Comparison of ENCODE assay signal across 28 cellular contexts in the genomic region with DNA sequence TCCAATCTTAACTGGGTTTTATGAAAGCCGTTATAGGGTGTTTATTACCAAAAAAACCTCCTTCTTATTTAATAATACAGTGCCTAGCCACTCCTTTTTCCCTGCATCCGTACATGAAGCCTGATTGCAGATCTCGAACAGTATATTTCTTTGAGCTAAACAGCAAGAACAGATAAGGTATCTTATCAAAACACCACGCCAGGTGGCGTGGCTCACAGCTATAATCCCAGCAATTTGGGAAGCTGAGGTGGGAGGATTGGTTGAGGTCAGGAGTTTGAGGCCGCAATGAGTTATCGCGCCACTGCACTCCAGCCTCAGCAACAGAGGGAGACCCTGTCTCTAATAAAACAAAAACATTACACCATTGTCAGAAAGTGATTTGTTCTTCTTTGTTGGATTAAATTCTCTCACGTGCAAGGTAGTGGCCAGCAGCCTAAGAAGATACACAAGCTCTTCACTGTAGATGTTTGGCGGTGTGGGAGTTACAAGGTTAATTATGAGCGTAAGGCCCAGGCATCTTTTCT.
"Had no signal": no experiment of that assay in that cellular context is flagged by ENCODE, and none has a peak within 500 bp of the region (broad histone marks: within the 10 kb centered on the region; RNA-seq: fewer than 3 reads in every experiment).

No MANE protein-coding gene starts in this region.

- H3K4me3 ChIP-seq: ascending aorta, heart right ventricle, left lung, skin epidermis, upper lobe of left lung, vagina had no signal

- DNase-seq: activated CD4-positive, alpha-beta memory T cell treated with anti-CD3 and anti-CD28 coated beads, Interleukin-2, amount 10 ng/mL, durations not matched to agents 7 days and 5 days; activated CD4-positive, alpha-beta T cell treated with anti-CD3 and anti-CD28 coated beads, Interleukin-2, amount 10 ng/mL, durations not matched to agents 7 days and 5 days; activated CD4-positive, CD25-positive, alpha-beta regulatory T cell treated with anti-CD3 and anti-CD28 coated beads, Interleukin-2, amount 50 U/mL, for 72 hours; activated CD8-positive, alpha-beta memory T cell treated with anti-CD3 and anti-CD28 coated beads, Interleukin-2, amount 50 U/mL, for 48 hours; activated gamma-delta T cell; activated naive CD4-positive, alpha-beta T cell treated with anti-CD3 and anti-CD28 coated beads, Interleukin-2, amount 10 ng/mL, durations not matched to agents 7 days and 5 days; activated naive CD8-positive, alpha-beta T cell treated with anti-CD3 and anti-CD28 coated beads, Interleukin-2, amount 10 ng/mL, durations not matched to agents 7 days and 5 days; activated T-cell treated with anti-CD3 and anti-CD28 coated beads, Interleukin-2, amount 50 U/mL, for 24 hours; cortex of kidney; effector memory CD8-positive, alpha-beta T cell; foreskin fibroblast; heart right ventricle; left lung; naive thymus-derived CD4-positive, alpha-beta T cell; posterior cingulate gyrus; stimulated activated CD4-positive, alpha-beta T cell treated with anti-CD3 and anti-CD28 coated beads, Interleukin-4, amount 100 ng/mL, for 24 hours; substantia nigra; T-helper 9 cell; upper lobe of left lung; WERI-Rb-1 had no signal

- H3K4me3 Mint-ChIP-seq: activated CD4-positive, alpha-beta memory T cell treated with anti-CD3 and anti-CD28 coated beads, Interleukin-2, amount 10 ng/mL, durations not matched to agents 7 days and 5 days; activated CD4-positive, alpha-beta T cell treated with anti-CD3 and anti-CD28 coated beads, Interleukin-2, amount 10 ng/mL, durations not matched to agents 7 days and 5 days; activated naive CD4-positive, alpha-beta T cell treated with anti-CD3 and anti-CD28 coated beads, Interleukin-2, amount 10 ng/mL, durations not matched to agents 7 days and 5 days; activated naive CD8-positive, alpha-beta T cell treated with anti-CD3 and anti-CD28 coated beads, Interleukin-2, amount 10 ng/mL, durations not matched to agents 7 days and 5 days; activated T-cell treated with anti-CD3 and anti-CD28 coated beads, Interleukin-2, amount 50 U/mL, for 24 hours; brain; effector memory CD8-positive, alpha-beta T cell; stimulated activated effector memory CD8-positive, alpha-beta T cell treated with anti-CD3 and anti-CD28 coated beads, Interleukin-12 subunit alpha, Interleukin-12 subunit beta, amount 100 ng/mL, for 72 hours; stimulated activated naive CD8-positive, alpha-beta T cell treated with anti-CD3 and anti-CD28 coated beads, Interleukin-15, Interleukin-2, amounts not matched to agents 100 ng/mL and 50 ng/mL, for 24 hours had no signal

- H3K9me3 ChIP-seq: ascending aorta, heart right ventricle, left lung, upper lobe of left lung, vagina had no signal

- H3K27me3 Mint-ChIP-seq: activated naive CD4-positive, alpha-beta T cell treated with anti-CD3 and anti-CD28 coated beads, Interleukin-2, amount 10 ng/mL, durations not matched to agents 7 days and 5 days; stimulated activated naive CD8-positive, alpha-beta T cell treated with anti-CD3 and anti-CD28 coated beads, Interleukin-15, Interleukin-2, amounts not matched to agents 100 ng/mL and 50 ng/mL, for 24 hours had no signal

- H3K27ac ChIP-seq: ascending aorta, left lung, skin epidermis, upper lobe of left lung, vagina, WERI-Rb-1 had no signal

- H3K27ac Mint-ChIP-seq: activated CD4-positive, alpha-beta memory T cell treated with anti-CD3 and anti-CD28 coated beads, Interleukin-2, amount 10 ng/mL, durations not matched to agents 7 days and 5 days; activated CD4-positive, alpha-beta T cell treated with anti-CD3 and anti-CD28 coated beads, Interleukin-2, amount 10 ng/mL, durations not matched to agents 7 days and 5 days; activated naive CD4-positive, alpha-beta T cell treated with anti-CD3 and anti-CD28 coated beads, Interleukin-2, amount 10 ng/mL, durations not matched to agents 7 days and 5 days; activated naive CD8-positive, alpha-beta T cell treated with anti-CD3 and anti-CD28 coated beads, Interleukin-2, amount 10 ng/mL, durations not matched to agents 7 days and 5 days; activated T-cell treated with anti-CD3 and anti-CD28 coated beads, Interleukin-2, amount 50 U/mL, for 24 hours; effector memory CD8-positive, alpha-beta T cell; naive thymus-derived CD4-positive, alpha-beta T cell; stimulated activated effector memory CD8-positive, alpha-beta T cell treated with anti-CD3 and anti-CD28 coated beads, Interleukin-12 subunit alpha, Interleukin-12 subunit beta, amount 100 ng/mL, for 72 hours; stimulated activated naive CD8-positive, alpha-beta T cell treated with anti-CD3 and anti-CD28 coated beads, Interleukin-15, Interleukin-2, amounts not matched to agents 100 ng/mL and 50 ng/mL, for 24 hours had no signal

- H3K36me3 ChIP-seq: ascending aorta, left lung, vagina had no signal

- H3K9me3 Mint-ChIP-seq: activated CD4-positive, alpha-beta memory T cell treated with anti-CD3 and anti-CD28 coated beads, Interleukin-2, amount 10 ng/mL, durations not matched to agents 7 days and 5 days; activated CD4-positive, alpha-beta T cell treated with anti-CD3 and anti-CD28 coated beads, Interleukin-2, amount 10 ng/mL, durations not matched to agents 7 days and 5 days; activated naive CD4-positive, alpha-beta T cell treated with anti-CD3 and anti-CD28 coated beads, Interleukin-2, amount 10 ng/mL, durations not matched to agents 7 days and 5 days; activated naive CD8-positive, alpha-beta T cell treated with anti-CD3 and anti-CD28 coated beads, Interleukin-2, amount 10 ng/mL, durations not matched to agents 7 days and 5 days; activated T-cell treated with anti-CD3 and anti-CD28 coated beads, Interleukin-2, amount 50 U/mL, for 24 hours; brain; effector memory CD8-positive, alpha-beta T cell; naive thymus-derived CD4-positive, alpha-beta T cell; stimulated activated effector memory CD8-positive, alpha-beta T cell treated with anti-CD3 and anti-CD28 coated beads, Interleukin-12 subunit alpha, Interleukin-12 subunit beta, amount 100 ng/mL, for 72 hours; stimulated activated naive CD8-positive, alpha-beta T cell treated with anti-CD3 and anti-CD28 coated beads, Interleukin-15, Interleukin-2, amounts not matched to agents 100 ng/mL and 50 ng/mL, for 24 hours had no signal

- H3K27me3 ChIP-seq: ascending aorta, left lung, upper lobe of left lung, vagina had no signal

- ATAC-seq: effector memory CD8-positive, alpha-beta T cell; esophagus mucosa; heart right ventricle; left lung; naive thymus-derived CD4-positive, alpha-beta T cell; sciatic nerve; stimulated activated effector memory CD8-positive, alpha-beta T cell treated with anti-CD3 and anti-CD28 coated beads, Interleukin-12 subunit alpha, Interleukin-12 subunit beta, amount 100 ng/mL, for 72 hours had no signal

- H3K4me1 Mint-ChIP-seq: stimulated activated effector memory CD8-positive, alpha-beta T cell treated with anti-CD3 and anti-CD28 coated beads, Interleukin-12 subunit alpha, Interleukin-12 subunit beta, amount 100 ng/mL, for 72 hours had no signal

- H3K36me3 Mint-ChIP-seq: activated naive CD8-positive, alpha-beta T cell treated with anti-CD3 and anti-CD28 coated beads, Interleukin-2, amount 10 ng/mL, durations not matched to agents 7 days and 5 days; brain; stimulated activated effector memory CD8-positive, alpha-beta T cell treated with anti-CD3 and anti-CD28 coated beads, Interleukin-12 subunit alpha, Interleukin-12 subunit beta, amount 100 ng/mL, for 72 hours had no signal
